In genomic region chr2:101830146-101830545, GRCh38 we compare ENCODE assay signal across 17 cellular contexts.
DNase-seq lines count a peak whose midpoint lies in the region; ATAC-seq and TF ChIP-seq lines count a peak whose summit lies in the region.
"Had no signal": no experiment of that assay in that cellular context is flagged by ENCODE, and none has a peak within 500 bp of the region (broad histone marks: within the 10 kb centered on the region; RNA-seq: fewer than 3 reads in every experiment).

No MANE protein-coding gene starts in this region.

- H3K27ac Mint-ChIP-seq in CD4-positive, alpha-beta T cell: peak overlapping the region; percentile 76
- peak overlapping the region; percentile 69 for H3K27ac Mint-ChIP-seq in activated naive CD8-positive, alpha-beta T cell treated with anti-CD3 and anti-CD28 coated beads, Interleukin-2, amount 10 ng/mL, durations not matched to agents 7 days and 5 days
- H3K27ac Mint-ChIP-seq in mesothelial cell of epicardium: peak overlapping the region; percentile 96
- H3K27ac Mint-ChIP-seq: GM23338 had no signal

- no peak for ATAC-seq in CD4-positive, alpha-beta T cell (ENCODE audit: poor library complexity)
- ATAC-seq in HG03565 (IDR thresholded peaks at IDR 0.05; ENCODE audit: unreplicated experiment) (peak; percentile 13), GM21717 (IDR thresholded peaks at IDR 0.05; ENCODE audit: unreplicated experiment) (no peak), GM19455 (IDR thresholded peaks at IDR 0.05; ENCODE audit: unreplicated experiment) (no peak)
- no peak for ATAC-seq in activated naive CD8-positive, alpha-beta T cell treated with anti-CD3 and anti-CD28 coated beads, Interleukin-2, amount 10 ng/mL, durations not matched to agents 7 days and 5 days (ENCODE audit: low read depth)

- no peak for TF ChIP-seq CTCF in CD4-positive, alpha-beta T cell (IDR thresholded peaks at IDR 0.05)
- TF ChIP-seq CTCF in mesothelial cell of epicardium (IDR thresholded peaks at IDR 0.05; ENCODE audit: unreplicated experiment) (no peak), tibial artery (IDR thresholded peaks at IDR 0.05) (no peak)

- no peaks in the 10 kb centered on the region for H3K27me3 Mint-ChIP-seq in CD4-positive, alpha-beta T cell
- H3K27me3 Mint-ChIP-seq in activated naive CD8-positive, alpha-beta T cell treated with anti-CD3 and anti-CD28 coated beads, Interleukin-2, amount 10 ng/mL, durations not matched to agents 7 days and 5 days: no peaks in the 10 kb centered on the region
- no peaks in the 10 kb centered on the region for H3K27me3 Mint-ChIP-seq in mesothelial cell of epicardium (ENCODE audit: low read depth)

- CTCF ChIA-PET in CD4-positive, alpha-beta T cell (lab: Charles Lee): interaction anchor here (0.7 to 3.2 kb wide), 5 partner anchors 8 to 411 kb away, joined by 3 to 10 read pairs (median 6); no protein-coding TSS in a partner anchor

- H3K27me3 ChIP-seq in CD4-positive, alpha-beta T cell (ENCODE audit: control insufficient read depth, insufficient read depth, low read length): no peaks in the 10 kb centered on the region
- H3K27me3 ChIP-seq in tibial artery: no peaks in the 10 kb centered on the region
- H3K27me3 ChIP-seq: heart right ventricle, left lung had no signal

- intact Hi-C loops in CD4-positive, alpha-beta T cell (cut with DNase I, micrococcal nuclease): no loop called here
- intact Hi-C loops in tibial artery (cut with DNase I; ENCODE audit: low total_unique reads): loop anchor here (5.0 kb wide), 1 partner anchor 413 kb away; no protein-coding TSS in a partner anchor

- H3K4me3 Mint-ChIP-seq in CD4-positive, alpha-beta T cell: no peak overlapping the region
- no peak overlapping the region for H3K4me3 Mint-ChIP-seq in activated naive CD8-positive, alpha-beta T cell treated with anti-CD3 and anti-CD28 coated beads, Interleukin-2, amount 10 ng/mL, durations not matched to agents 7 days and 5 days
- H3K4me3 Mint-ChIP-seq in mesothelial cell of epicardium: no peak overlapping the region
- H3K4me3 Mint-ChIP-seq: CD14-positive monocyte, GM23338 had no signal

- POLR2A ChIA-PET in CD4-positive, alpha-beta T cell (lab: Charles Lee): interaction anchor here (2.3 to 2.5 kb wide), 2 partner anchors 411 kb away, joined by 10 to 24 read pairs; no protein-coding TSS in a partner anchor
- POLR2A ChIA-PET in activated naive CD8-positive, alpha-beta T cell treated with anti-CD3 and anti-CD28 coated beads, Interleukin-2, amount 10 ng/mL, durations not matched to agents 7 days and 5 days (lab: Charles Lee): interaction anchor here (1.9 kb wide), 1 partner anchor 131 kb away, joined by 6 read pairs; no protein-coding TSS in a partner anchor

- no peak for DNase-seq in CD4-positive, alpha-beta T cell
- DNase-seq in activated naive CD8-positive, alpha-beta T cell treated with anti-CD3 and anti-CD28 coated beads, Interleukin-2, amount 10 ng/mL, durations not matched to agents 7 days and 5 days: no peak
- DNase-seq in mesothelial cell of epicardium (ENCODE audit: low spot score in 2 of 2, unreplicated experiment in 2 of 2): no peak
- no peak for DNase-seq in stimulated activated CD4-positive, alpha-beta T cell treated with anti-CD3 and anti-CD28 coated beads, Interleukin-2, amount 100 ng/mL, for 24 hours
- DNase-seq in tibial artery: no peak
- DNase-seq: activated CD4-positive, alpha-beta T cell treated with anti-CD3 and anti-CD28 coated beads for 4 hours; amygdala; heart right ventricle; left lung; NCI-H526 treated with DMSO at 0.1 percent for 48 hours; occipital lobe; stimulated activated CD8-positive, alpha-beta memory T cell treated with anti-CD3 and anti-CD28 coated beads, Interleukin-4, amount 100 ng/mL, for 48 hours had no signal

- peaks cover 0 to 52% (median 38%) of the 10 kb centered on the region in 4 donors for H3K4me1 ChIP-seq in tibial artery

- H3K27ac ChIP-seq in CD4-positive, alpha-beta T cell (ENCODE audit: low read depth, low read length): no peak overlapping the region
- no peak overlapping the region for H3K27ac ChIP-seq in tibial artery

- peaks cover 84% of the 10 kb centered on the region for H3K36me3 Mint-ChIP-seq in CD4-positive, alpha-beta T cell (ENCODE audit: low read depth)
- peaks cover 37% of the 10 kb centered on the region for H3K36me3 Mint-ChIP-seq in activated naive CD8-positive, alpha-beta T cell treated with anti-CD3 and anti-CD28 coated beads, Interleukin-2, amount 10 ng/mL, durations not matched to agents 7 days and 5 days
- peaks cover 20% of the 10 kb centered on the region for H3K36me3 Mint-ChIP-seq in mesothelial cell of epicardium

- no peak overlapping the region for H3K4me3 ChIP-seq in tibial artery
- H3K4me3 ChIP-seq: GM23338, heart right ventricle, left lung had no signal

- no peaks in the 10 kb centered on the region for H3K9me3 ChIP-seq in CD4-positive, alpha-beta T cell (ENCODE audit: control insufficient read depth, low read length)
- H3K9me3 ChIP-seq in tibial artery: no peaks in the 10 kb centered on the region
- H3K9me3 ChIP-seq: heart right ventricle, left lung had no signal

- H3K9me3 Mint-ChIP-seq in CD4-positive, alpha-beta T cell: no peaks in the 10 kb centered on the region
- no peaks in the 10 kb centered on the region for H3K9me3 Mint-ChIP-seq in activated naive CD8-positive, alpha-beta T cell treated with anti-CD3 and anti-CD28 coated beads, Interleukin-2, amount 10 ng/mL, durations not matched to agents 7 days and 5 days
- no peaks in the 10 kb centered on the region for H3K9me3 Mint-ChIP-seq in mesothelial cell of epicardium
- H3K9me3 Mint-ChIP-seq: CD14-positive monocyte, GM23338 had no signal

- H3K4me1 Mint-ChIP-seq in CD4-positive, alpha-beta T cell (ENCODE audit: low read depth): peaks cover 61% of the 10 kb centered on the region
- peaks cover 56% of the 10 kb centered on the region for H3K4me1 Mint-ChIP-seq in activated naive CD8-positive, alpha-beta T cell treated with anti-CD3 and anti-CD28 coated beads, Interleukin-2, amount 10 ng/mL, durations not matched to agents 7 days and 5 days
- H3K4me1 Mint-ChIP-seq in mesothelial cell of epicardium: peaks cover 50% of the 10 kb centered on the region

- H3K36me3 ChIP-seq in tibial artery: peaks cover 0 to 24% (median 22%) of the 10 kb centered on the region in 3 donors
